Comparison of ENCODE assay signal across 8 cellular contexts in genomic region chr10:133394801-133395221, GRCh38.
DNase-seq lines count a peak whose midpoint lies in the region; ATAC-seq and TF ChIP-seq lines count a peak whose summit lies in the region.

No MANE protein-coding gene starts in this region.

- H3K36me3 ChIP-seq in Loucy (ENCODE audit: insufficient read depth, low read length) (peaks cover 9% of the 10 kb centered on the region), mucosa of rectum (ENCODE audit: control insufficient read depth in 2 of 2, insufficient read depth in 2 of 2, low read length in 2 of 2) (peaks cover 13 to 33% of the 10 kb centered on the region in 2 donors)

- H3K79me2 ChIP-seq in Loucy (ENCODE audit: insufficient read depth, low read length), result peaks cover 44% of the 10 kb centered on the region

- H3K4me2 ChIP-seq in Loucy (ENCODE audit: low read depth, low read length, poor library complexity, severe bottlenecking), result peak overlapping the region; percentile 99

- peak overlapping the region; percentile 84 to 91 for H3K27ac ChIP-seq in mucosa of rectum (ENCODE audit: low read depth in 2 of 2, low read length in 2 of 2)

- H4K20me1 ChIP-seq in Loucy (ENCODE audit: insufficient read depth, low read length, poor library complexity, severe bottlenecking), result peaks cover 14% of the 10 kb centered on the region

- ATAC-seq in central memory CD8-positive, alpha-beta T cell (replicated peaks; ENCODE audit: extremely low read depth, poor library complexity, severe bottlenecking), result no peak
- ATAC-seq in GM19452 (IDR thresholded peaks at IDR 0.05; ENCODE audit: unreplicated experiment) (no peak), GM19328 (IDR thresholded peaks at IDR 0.05; ENCODE audit: unreplicated experiment) (no peak)

- H3K27me3 ChIP-seq in Loucy (ENCODE audit: insufficient read depth, low read length, poor library complexity, severe bottlenecking) (no peaks in the 10 kb centered on the region), mucosa of rectum (ENCODE audit: control insufficient read depth in 2 of 2, insufficient read depth in 2 of 2, low read length in 2 of 2) (no peaks in the 10 kb centered on the region)

- H3K27me3 Mint-ChIP-seq in central memory CD8-positive, alpha-beta T cell, result no peaks in the 10 kb centered on the region

- H3K9me2 ChIP-seq in Loucy (replicated peaks; ENCODE audit: low read depth, low read length), result no peaks in the 10 kb centered on the region

- no peaks in the 10 kb centered on the region for H3K9me3 Mint-ChIP-seq in central memory CD8-positive, alpha-beta T cell

- H3K9ac ChIP-seq in Loucy (ENCODE audit: low read depth, low read length, poor library complexity, severe bottlenecking) (peak overlapping the region; percentile 99), mucosa of rectum (ENCODE audit: low read depth in 1 of 2, low read length in 2 of 2) (peak overlapping the region; percentile 90 to 94)

- TF ChIP-seq CTCF in AG09309 (IDR thresholded peaks at IDR 0.05; ENCODE audit: control insufficient read depth, insufficient read depth, low read depth, low read length, missing control alignments) (no peak), Loucy (conservative IDR thresholded peaks at IDR 0.05; ENCODE audit: low read length) (no peak)

- peaks cover 24% of the 10 kb centered on the region for H3K36me3 Mint-ChIP-seq in central memory CD8-positive, alpha-beta T cell (ENCODE audit: insufficient read depth)

- peak overlapping the region; percentile 88 for H3K4me3 Mint-ChIP-seq in central memory CD8-positive, alpha-beta T cell

- H3K4me1 ChIP-seq in Loucy (ENCODE audit: insufficient read depth, low read length, poor library complexity, severe bottlenecking), result peaks cover 50% of the 10 kb centered on the region
- peaks cover 8 to 15% of the 10 kb centered on the region in 2 donors for H3K4me1 ChIP-seq in mucosa of rectum (ENCODE audit: control insufficient read depth in 2 of 2, insufficient read depth in 2 of 2, low read length in 2 of 2)

- H3K27ac Mint-ChIP-seq in central memory CD8-positive, alpha-beta T cell (ENCODE audit: low read depth), result peak overlapping the region; percentile 91

- H2AFZ ChIP-seq in Loucy (ENCODE audit: low read length), result peak overlapping the region; percentile 87; the same call in 1 of the 2 replicates

- peaks cover 41% of the 10 kb centered on the region for H3K4me1 Mint-ChIP-seq in central memory CD8-positive, alpha-beta T cell

- peaks cover 6% of the 10 kb centered on the region; the same call in 1 of the 2 replicates for H3F3A ChIP-seq in Loucy (ENCODE audit: low read depth)

- H3K9me3 ChIP-seq in Loucy (ENCODE audit: insufficient read depth, low read depth, low read length) (no peaks in the 10 kb centered on the region), mucosa of rectum (ENCODE audit: control insufficient read depth in 2 of 2, low read length in 2 of 2) (no peaks in the 10 kb centered on the region)

- H3K4me3 ChIP-seq in AG09309 (ENCODE audit: control insufficient read depth, low read depth, low read length) (peak overlapping the region; percentile 90), Loucy (ENCODE audit: low read length, poor library complexity, severe bottlenecking) (peak overlapping the region; percentile 100), mucosa of rectum (ENCODE audit: low read length in 2 of 2) (peak overlapping the region; percentile 83 to 91)

- DNase-seq in AG09309 (ENCODE audit: low read depth) (no peak), NCI-H187 treated with DMSO at 0.1 percent for 48 hours (lab: John Stamatoyannopoulos, UW) (no peak), GM19240 (ENCODE audit: insufficient read length, low spot score) (no peak)
- DNase-seq in central memory CD8-positive, alpha-beta T cell (ENCODE audit: low spot score in 2 of 2), result no peak
